13 cellular contexts compared by ENCODE assay signal in genomic region chr12:117060236-117060926, GRCh38. TPM values are rescaled to one million over a fixed set of nuclear protein-coding genes. Genes with fewer than 3 reads are reported as not detected.
DNase-seq lines count a peak whose midpoint lies in the region; ATAC-seq, FAIRE-seq and TF ChIP-seq lines count a peak whose summit lies in the region.
"Had no signal": no experiment of that assay in that cellular context is flagged by ENCODE, and none has a peak within 500 bp of the region (broad histone marks: within the 10 kb centered on the region; RNA-seq: fewer than 3 reads in every experiment).

No MANE protein-coding gene starts in this region.

- H3K79me2 ChIP-seq in K562 (ENCODE audit: control insufficient read depth, insufficient read depth, low read length) = no peaks in the 10 kb centered on the region; the same call in 2 of the 3 replicates

- H3K9me3 ChIP-seq in K562 (replicated peaks; ENCODE audit: control insufficient read depth, insufficient read depth, low read depth, low read length) = no peaks in the 10 kb centered on the region

- CTCF ChIA-PET in K562 (lab: Yijun Ruan, JAX; ENCODE audit: low intra/inter-chr PET ratio) = no interaction called here

- H2AFZ ChIP-seq in K562 (ENCODE audit: low read depth, low read length) = no peak overlapping the region

- no TSS peak for BruUV-seq in K562 (replicated peaks; lab: Mats Ljungman, UMichigan)

- peaks cover 12 to 31% of the 10 kb centered on the region in 2 experiments; a peak in 4 of 5 replicates for H3K4me1 ChIP-seq in K562 (replicated peaks in 1 of 2; ENCODE audit: control insufficient read depth in 2 of 2, insufficient read depth in 2 of 2, low read length in 2 of 2)

- ATAC-seq in K562 (peak; percentile 80), left colon (peak; percentile 26), HG02970 (IDR thresholded peaks at IDR 0.05; ENCODE audit: low FRiP score, unreplicated experiment) (no peak), GM21529 (IDR thresholded peaks at IDR 0.05; ENCODE audit: unreplicated experiment) (no peak), HG03442 (IDR thresholded peaks at IDR 0.05; ENCODE audit: unreplicated experiment) (no peak)

- in situ Hi-C loops in K562 (cut with MboI) = no loop called here

- TF ChIP-seq POLR2A in K562 (conservative IDR thresholded peaks at IDR 0.05) = no peak

- no peak for TF ChIP-seq CTCF in K562 (IDR thresholded peaks at IDR 0.05 in 2 of 3, conservative IDR thresholded peaks at IDR 0.05 in 1 of 3; ENCODE audit: insufficient read depth in 2 of 3, low read depth in 1 of 3, low read length in 3 of 3)

- no peak for TF ChIP-seq RAD21 in K562 (CRISPR knock-in tag; conservative IDR thresholded peaks at IDR 0.05 in 1 of 2, IDR thresholded peaks at IDR 0.05 in 1 of 2)

- H3K9ac ChIP-seq in K562 (ENCODE audit: insufficient read depth in 1 of 2, low read depth in 2 of 2, low read length in 2 of 2) = peak overlapping the region in 1 of 2 experiments; percentile 63; a peak in 2 of 4 replicates

- no peaks in the 10 kb centered on the region for H3K27me3 ChIP-seq in K562 (ENCODE audit: control insufficient read depth in 2 of 2, insufficient read depth in 2 of 2, low read length in 2 of 2)

- no peaks in the 10 kb centered on the region; the same call in 1 of the 2 replicates for H4K20me1 ChIP-seq in K562 (replicated peaks; ENCODE audit: control insufficient read depth, insufficient read depth, low read length)

- no peak for TF ChIP-seq EP300 in K562 (IDR thresholded peaks at IDR 0.05; ENCODE audit: low read length)

- peak; percentile 36 for DNase-seq in Ammon's horn (ENCODE audit: low spot score)
- DNase-seq in HUDEP-2 (lab: John Stamatoyannopoulos, UW; ENCODE audit: unreplicated experiment in 76 of 76) = peak in 40 of 76 experiments; percentile 6 to 71 (median 24)
- DNase-seq in K562 (ENCODE audit: extremely low read depth in 1 of 4, low spot score in 3 of 4) = peak; percentile 42 to 49 (median 45)
- DNase-seq in left colon = no peak
- DNase-seq in stimulated activated CD4-positive, alpha-beta T cell treated with anti-CD3 and anti-CD28 coated beads, Interleukin-4, amount 100 ng/mL, for 1 hour = no peak
- DNase-seq: activated CD4-positive, CD25-positive, alpha-beta regulatory T cell treated with anti-CD3 and anti-CD28 coated beads, Interleukin-2, amount 50 U/mL, for 72 hours; kidney; NCI-H2171; posterior cingulate gyrus had no signal

- H3K36me3 ChIP-seq in K562 (ENCODE audit: control insufficient read depth, insufficient read depth, low read length) = no peaks in the 10 kb centered on the region

- no peak overlapping the region for H3K27ac ChIP-seq in K562 (ENCODE audit: extremely low read depth, low read depth, low read length)

- POLR2A ChIA-PET in K562 (lab: Yijun Ruan, JAX) = interaction anchor here (0.6 to 1.7 kb wide), 4 partner anchors 10 to 145 kb away, joined by 3 to 4 read pairs (median 4); no protein-coding TSS in a partner anchor

- intact Hi-C loops in K562 (cut with micrococcal nuclease) (no loop called here), left colon (cut with DNase I, micrococcal nuclease) (no loop called here)

- H3K9me1 ChIP-seq in K562 (ENCODE audit: control insufficient read depth, insufficient read depth, low read length) = peaks cover 3% of the 10 kb centered on the region

- peak; percentile 79 for FAIRE-seq in K562 (lab: Jason Lieb, UNC)
- FAIRE-seq: kidney had no signal

- no peak overlapping the region for H3K4me3 ChIP-seq in K562

- peak overlapping the region; percentile 10 for H3K4me2 ChIP-seq in K562 (ENCODE audit: insufficient read depth, low read length)

- 36% methylated on average over 21 of the region's 21 CpGs for whole genome bisulfite sequencing in K562 (ENCODE audit: insufficient coverage, low coverage, missing lambda C conversion rate)

TF ChIP-seq in K562, 482 proteins besides CTCF, POLR2A, EP300 and RAD21:
- TF ChIP-seq MED1 (CRISPR knock-in tag; IDR thresholded peaks at IDR 0.05; ENCODE audit: borderline replicate concordance) (no peak), ATF3 (IDR thresholded peaks at IDR 0.05) (peak; percentile 23; the same call in 1 of the 2 replicates), ATF3 (CRISPR knock-in tag; conservative IDR thresholded peaks at IDR 0.05) (no peak), MNT (conservative IDR thresholded peaks at IDR 0.05) (0 out of 4 replicates have a peak, but pooled peaks of 1 of the 2 experiments have one; percentile 32), JUND (IDR thresholded peaks at IDR 0.05; ENCODE audit: borderline replicate concordance, low read depth, low read length) (peak; percentile 38; the same call in 1 of the 2 replicates), JUND (tag; IDR thresholded peaks at IDR 0.05; ENCODE audit: borderline replicate concordance, low read depth, low read length) (no peak; the same call in 2 of the 3 replicates), L3MBTL2 (IDR thresholded peaks at IDR 0.05) (peak; percentile 58; the same call in 1 of the 2 replicates), ADNP (tag; IDR thresholded peaks at IDR 0.05) (no peak), EP400 (IDR thresholded peaks at IDR 0.05) (no peak), MYBL2 (IDR thresholded peaks at IDR 0.05; ENCODE audit: low read depth) (no peak), MYBL2 (CRISPR knock-in tag; IDR thresholded peaks at IDR 0.05; ENCODE audit: borderline replicate concordance) (no peak), CAMTA2 (CRISPR knock-in tag; conservative IDR thresholded peaks at IDR 0.05) (no peak), RFX1 (IDR thresholded peaks at IDR 0.05) (peak; percentile 66), KDM1A (IDR thresholded peaks at IDR 0.05) (no peak)
TF ChIP-seq in K562: peak in this region for 5.

RNA-seq across cellular contexts. Expression of gene TESC, which starts 38.8 kb away (rescaled TPM):
- 16.2 and 42.2 TPM in 2 replicates for total RNA-seq in K562 (2011; cell fraction: chromatin; rRNA removed; ENCODE audit: low replicate concordance)
- total RNA-seq in K562 (2011; cell fraction: nucleolus; rRNA removed) = 30.9 and 35.9 TPM in 2 replicates
- 12.6 and 19.2 TPM in 2 replicates for total RNA-seq in K562 (2011; cell fraction: nucleoplasm; rRNA removed)
- total RNA-seq in K562 (2014; rRNA removed) (25.2 and 30.4 TPM in 2 replicates), K562 (2014; rRNA removed; fragmentation: Illumina TruSeq; extraction: Trizol) (11.5 and 13.4 TPM in 2 replicates), K562 (2015; rRNA removed; fragmentation: Illumina TruSeq; extraction: Trizol) (11.6 and 12.6 TPM in 2 replicates), K562 (2021) (28.9 and 31.6 TPM in 2 replicates), left colon (1 to 10 TPM; 1.7 to 2.3 TPM)
- polyA plus RNA-seq in K562 (2011; rRNA removed) (21.7 and 25.3 TPM in 2 replicates), K562 (2014; fragmentation: Illumina TruSeq; extraction: Trizol) (17.8 and 20.7 TPM in 2 replicates), K562 (2014; fragmentation: Nextera tagmentation; extraction: Ambion mirVana) (1 to 10 TPM in 1 of 2 experiments, under 1 TPM in 1; 0.96 to 2.0 TPM), K562 (2014; rRNA removed) (31.8 and 32.9 TPM in 2 replicates)
- polyA plus RNA-seq in K562 (2011; cell fraction: cytosol; rRNA removed) = 27.4 and 44.2 TPM in 2 replicates
- 24.7 and 34.1 TPM in 2 replicates for polyA plus RNA-seq in K562 (2011; cell fraction: nucleus; rRNA removed)
- polyA plus RNA-seq in K562 (2012) = 14.6 and 21.7 TPM in 2 replicates
- polyA minus RNA-seq in K562 (2011; rRNA and poly(A)+ RNA removed) = 9.3 and 10.6 TPM in 2 replicates
- polyA minus RNA-seq in K562 (2011; cell fraction: cytosol; rRNA and poly(A)+ RNA removed) = 7.7 and 8.3 TPM in 2 replicates
- 18.8 and 20.2 TPM in 2 replicates for polyA minus RNA-seq in K562 (2011; cell fraction: nucleus; rRNA and poly(A)+ RNA removed)
- total RNA-seq: fibroblast of lung had no signal
- polyA plus RNA-seq: fibroblast of lung had no signal

Comparison
In these comparisons a context has a peak if more than half of its experiments do, and no peak if none do; other contexts are left out.
1. DNase-seq: peak in Ammon's horn (single experiment), HUDEP-2 (40 of 76) and K562 (4 of 4); none in left colon (0 of 2) and stimulated activated CD4-positive, alpha-beta T cell treated with anti-CD3 and anti-CD28 coated beads, Interleukin-4, amount 100 ng/mL, for 1 hour (single experiment).
2. ATAC-seq: peak in K562 (single experiment) and left colon (single experiment); none in HG02970 (single experiment), GM21529 (single experiment) and HG03442 (single experiment).